In the genomic region with DNA sequence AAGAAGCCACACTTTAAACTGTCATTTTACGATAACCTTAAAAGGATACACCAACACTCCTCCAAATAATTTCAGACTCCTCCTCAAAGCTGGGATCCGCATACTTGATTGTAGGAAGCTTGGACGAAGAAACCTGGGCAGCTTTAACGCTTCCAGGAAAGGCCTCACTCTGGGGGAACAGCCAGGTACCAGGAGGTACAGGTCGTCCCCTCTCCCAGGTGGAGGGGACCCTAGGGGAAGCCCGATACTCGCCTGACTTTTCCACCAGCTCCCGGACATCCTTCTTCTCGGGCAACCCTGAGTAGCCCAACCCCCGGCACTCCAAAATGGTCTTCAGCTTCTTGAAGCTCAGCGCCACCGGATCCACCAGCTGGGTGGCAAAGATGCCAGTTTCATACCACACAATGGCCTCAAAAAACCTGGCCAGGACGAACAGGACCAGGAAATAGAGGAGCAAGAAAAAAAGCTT, we compare ENCODE assay signal across 8 cellular contexts. TPM values are rescaled to one million over a fixed set of nuclear protein-coding genes. Genes with fewer than 3 reads are reported as not detected.
DNase-seq lines count a peak whose midpoint lies in the region; ATAC-seq and TF ChIP-seq lines count a peak whose summit lies in the region.

No MANE protein-coding gene starts in this region.

- H3K9ac ChIP-seq in OCI-LY3 (ENCODE audit: low read length): peak overlapping the region; percentile 85

- H2AFZ ChIP-seq in OCI-LY3 (ENCODE audit: low read depth, low read length): 0 out of 2 replicates have a peak overlapping the region, but pooled peaks have one; percentile 33
- H2AFZ ChIP-seq in hepatocyte: peak overlapping the region; percentile 72

- H3K4me1 ChIP-seq in OCI-LY3 (ENCODE audit: low read length) (peaks cover 15% of the 10 kb centered on the region), hepatocyte (ENCODE audit: insufficient read depth) (peaks cover 19% of the 10 kb centered on the region)

- peaks cover 26% of the 10 kb centered on the region for H3K79me2 ChIP-seq in OCI-LY3 (ENCODE audit: low read length)
- peaks cover 55% of the 10 kb centered on the region for H3K79me2 ChIP-seq in hepatocyte

- H3K27me3 ChIP-seq in OCI-LY3 (ENCODE audit: low read depth, low read length) (no peaks in the 10 kb centered on the region), hepatocyte (no peaks in the 10 kb centered on the region)

- DNase-seq in SIG-M5 treated with dmso at 0.1 percent for 504 hours (lab: John Stamatoyannopoulos, UW; ENCODE audit: unreplicated experiment): peak; percentile 40
- DNase-seq in SIG-M5 (lab: John Stamatoyannopoulos, UW): no peak
- DNase-seq in hepatocyte (ENCODE audit: low spot score): peak; percentile 43
- DNase-seq in skeletal muscle cell (ENCODE audit: low read depth): no peak
- no peak for DNase-seq in HuH-7 (ENCODE audit: low spot score)

- no peak for ATAC-seq in HG03442 (IDR thresholded peaks at IDR 0.05; ENCODE audit: unreplicated experiment)

- H3K36me3 ChIP-seq in OCI-LY3 (replicated peaks; ENCODE audit: low read depth, low read length) (peaks cover 7% of the 10 kb centered on the region), hepatocyte (replicated peaks; ENCODE audit: insufficient read depth, low read depth) (peaks cover 4% of the 10 kb centered on the region)

- H3K9me2 ChIP-seq in hepatocyte (replicated peaks; ENCODE audit: insufficient read depth): no peaks in the 10 kb centered on the region

- no peaks in the 10 kb centered on the region for H3K9me3 ChIP-seq in OCI-LY3 (ENCODE audit: insufficient read depth, low read length)
- no peaks in the 10 kb centered on the region for H3K9me3 ChIP-seq in hepatocyte (ENCODE audit: low read depth)

- WGBS in hepatocyte (ENCODE audit: low lambda C conversion rate, missing lambda C conversion rate): 1% methylated on average over 13 of the region's 13 CpGs

- H3K4me3 ChIP-seq in OCI-LY3 (ENCODE audit: low read length) (peak overlapping the region; percentile 87), hepatocyte (peak overlapping the region; percentile 93), skeletal muscle cell (ENCODE audit: low read depth, low read length) (peak overlapping the region; percentile 93)

- H3K27ac ChIP-seq in OCI-LY3 (ENCODE audit: low read length): peak overlapping the region; percentile 67
- peak overlapping the region; percentile 89 for H3K27ac ChIP-seq in angular gyrus (ENCODE audit: low read depth, low read length)
- peak overlapping the region; percentile 95 for H3K27ac ChIP-seq in hepatocyte

- H4K20me1 ChIP-seq in OCI-LY3 (ENCODE audit: insufficient read depth, low read length) (peaks cover 8% of the 10 kb centered on the region; the same call in 1 of the 2 replicates), hepatocyte (ENCODE audit: insufficient read depth, poor library complexity, severe bottlenecking) (peaks cover 47% of the 10 kb centered on the region)

- TF ChIP-seq CTCF in OCI-LY3 (IDR thresholded peaks at IDR 0.05; ENCODE audit: low read depth, low read length) (no peak), hepatocyte (IDR thresholded peaks at IDR 0.05; ENCODE audit: poor library complexity) (no peak)

- H3K4me2 ChIP-seq in OCI-LY3 (ENCODE audit: low read length): peak overlapping the region; percentile 83
- peak overlapping the region; percentile 76 for H3K4me2 ChIP-seq in hepatocyte

RNA-seq across cellular contexts. Expression of a gene that starts 1.2 kb away (rescaled TPM):
- 57.0 and 59.4 TPM in 2 replicates for total RNA-seq in hepatocyte
- 35.3 and 39.5 TPM in 2 replicates for polyA plus RNA-seq in hepatocyte

RNA-seq across cellular contexts. Expression of a gene that starts 59.2 kb away (rescaled TPM):
- total RNA-seq in hepatocyte: 57.0 and 68.0 TPM in 2 replicates
- polyA plus RNA-seq in hepatocyte: 74.4 and 75.5 TPM in 2 replicates

Comparison
In these comparisons a context has a peak if more than half of its experiments do, and no peak if none do; other contexts are left out.
1. DNase-seq: peak in SIG-M5 treated with dmso at 0.1 percent for 504 hours (single experiment) and hepatocyte (single experiment); none in SIG-M5 (single experiment), skeletal muscle cell (single experiment) and HuH-7 (single experiment).
2. Peak in every context shown above with its lines, with median percentiles within 50 percentile points of each other: H3K27ac ChIP-seq and H3K4me3 ChIP-seq.